ENCODE assay signal across 16 cellular contexts in the genomic region with DNA sequence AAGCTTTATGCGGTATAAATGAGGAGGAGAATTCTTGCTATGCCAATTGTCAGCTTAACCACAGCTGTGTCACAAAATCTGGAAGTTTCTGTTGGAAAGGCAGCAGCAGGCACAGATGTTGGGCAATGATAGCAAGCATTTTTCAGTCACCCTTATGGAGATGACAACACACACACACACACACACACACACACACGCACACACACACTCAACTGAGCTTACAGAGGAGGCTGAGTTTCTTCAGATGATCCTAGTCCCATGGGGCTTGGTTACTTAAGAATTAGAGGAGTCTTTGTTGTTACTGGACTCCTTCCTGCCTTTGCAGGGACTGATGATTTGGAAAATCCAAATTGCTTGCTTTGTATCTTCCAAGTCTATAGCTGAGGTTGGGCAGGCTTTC.
DNase-seq lines count a peak whose midpoint lies in the region; TF ChIP-seq lines count a peak whose summit lies in the region.
"Had no signal": no experiment of that assay in that cellular context is flagged by ENCODE, and none has a peak within 500 bp of the region (broad histone marks: within the 10 kb centered on the region; RNA-seq: fewer than 3 reads in every experiment).

No MANE protein-coding gene starts in this region.

- no peaks in the 10 kb centered on the region for H3K4me1 Mint-ChIP-seq in activated CD4-positive, alpha-beta T cell treated with anti-CD3 and anti-CD28 coated beads, Interleukin-2, amount 10 ng/mL, durations not matched to agents 7 days and 5 days
- no peaks in the 10 kb centered on the region for H3K4me1 Mint-ChIP-seq in activated naive CD4-positive, alpha-beta T cell treated with anti-CD3 and anti-CD28 coated beads, Interleukin-2, amount 10 ng/mL, durations not matched to agents 7 days and 5 days
- H3K4me1 Mint-ChIP-seq in progenitor cell of endocrine pancreas (ENCODE audit: low read depth), result no peaks in the 10 kb centered on the region
- H3K4me1 Mint-ChIP-seq: WTC11 had no signal

- peak; percentile 60 for DNase-seq in GM03348 (ENCODE audit: low spot score)
- DNase-seq in SW480 (ENCODE audit: low spot score), result peak; percentile 7
- peak; percentile 89 for DNase-seq in fibroblast of the aortic adventitia (ENCODE audit: low read depth)
- peak; percentile 99 for DNase-seq in skeletal muscle cell (ENCODE audit: low read depth)
- no peak for DNase-seq in activated CD4-positive, alpha-beta T cell treated with anti-CD3 and anti-CD28 coated beads, Interleukin-2, amount 10 ng/mL, durations not matched to agents 7 days and 5 days
- DNase-seq in activated naive CD4-positive, alpha-beta T cell treated with anti-CD3 and anti-CD28 coated beads, Interleukin-2, amount 10 ng/mL, durations not matched to agents 7 days and 5 days, result no peak
- DNase-seq in progenitor cell of endocrine pancreas (ENCODE audit: low spot score, unreplicated experiment), result no peak
- DNase-seq: activated effector memory CD4-positive, alpha-beta T cell treated with Interleukin-2 at 50 U/mL for 16 hours; CD4-positive, alpha-beta T cell; midbrain; NCI-H1105; NCI-H2171 treated with DMSO at 0.1 percent for 48 hours; transverse colon had no signal

- H3K4me3 Mint-ChIP-seq in activated CD4-positive, alpha-beta T cell treated with anti-CD3 and anti-CD28 coated beads, Interleukin-2, amount 10 ng/mL, durations not matched to agents 7 days and 5 days, result no peak overlapping the region
- H3K4me3 Mint-ChIP-seq in activated naive CD4-positive, alpha-beta T cell treated with anti-CD3 and anti-CD28 coated beads, Interleukin-2, amount 10 ng/mL, durations not matched to agents 7 days and 5 days, result no peak overlapping the region
- H3K4me3 Mint-ChIP-seq in progenitor cell of endocrine pancreas (ENCODE audit: low read depth), result no peak overlapping the region
- H3K4me3 Mint-ChIP-seq: CD4-positive, alpha-beta T cell; WTC11 had no signal

- no peak overlapping the region for H3K27ac Mint-ChIP-seq in activated CD4-positive, alpha-beta T cell treated with anti-CD3 and anti-CD28 coated beads, Interleukin-2, amount 10 ng/mL, durations not matched to agents 7 days and 5 days
- H3K27ac Mint-ChIP-seq in activated naive CD4-positive, alpha-beta T cell treated with anti-CD3 and anti-CD28 coated beads, Interleukin-2, amount 10 ng/mL, durations not matched to agents 7 days and 5 days, result no peak overlapping the region
- H3K27ac Mint-ChIP-seq in progenitor cell of endocrine pancreas, result no peak overlapping the region
- H3K27ac Mint-ChIP-seq: CD4-positive, alpha-beta T cell; WTC11 had no signal

- TF ChIP-seq CTCF in fibroblast of the aortic adventitia (IDR thresholded peaks at IDR 0.05; ENCODE audit: insufficient read depth, low read length), result no peak
- TF ChIP-seq CTCF in progenitor cell of endocrine pancreas (IDR thresholded peaks at IDR 0.05; ENCODE audit: unreplicated experiment), result no peak

- H3K36me3 Mint-ChIP-seq in activated CD4-positive, alpha-beta T cell treated with anti-CD3 and anti-CD28 coated beads, Interleukin-2, amount 10 ng/mL, durations not matched to agents 7 days and 5 days (ENCODE audit: low read depth), result no peaks in the 10 kb centered on the region
- H3K36me3 Mint-ChIP-seq in activated naive CD4-positive, alpha-beta T cell treated with anti-CD3 and anti-CD28 coated beads, Interleukin-2, amount 10 ng/mL, durations not matched to agents 7 days and 5 days, result no peaks in the 10 kb centered on the region
- no peaks in the 10 kb centered on the region for H3K36me3 Mint-ChIP-seq in progenitor cell of endocrine pancreas (ENCODE audit: insufficient read depth)
- H3K36me3 Mint-ChIP-seq: WTC11 had no signal

- POLR2A ChIA-PET in activated CD4-positive, alpha-beta T cell treated with anti-CD3 and anti-CD28 coated beads, Interleukin-2, amount 10 ng/mL, durations not matched to agents 7 days and 5 days (lab: Charles Lee), result no interaction called here

- no peaks in the 10 kb centered on the region for H3K27me3 Mint-ChIP-seq in activated CD4-positive, alpha-beta T cell treated with anti-CD3 and anti-CD28 coated beads, Interleukin-2, amount 10 ng/mL, durations not matched to agents 7 days and 5 days
- no peaks in the 10 kb centered on the region for H3K27me3 Mint-ChIP-seq in activated naive CD4-positive, alpha-beta T cell treated with anti-CD3 and anti-CD28 coated beads, Interleukin-2, amount 10 ng/mL, durations not matched to agents 7 days and 5 days
- no peaks in the 10 kb centered on the region for H3K27me3 Mint-ChIP-seq in progenitor cell of endocrine pancreas
- H3K27me3 Mint-ChIP-seq: CD4-positive, alpha-beta T cell had no signal

- CTCF ChIA-PET in activated CD4-positive, alpha-beta T cell treated with anti-CD3 and anti-CD28 coated beads, Interleukin-2, amount 10 ng/mL, durations not matched to agents 7 days and 5 days (lab: Charles Lee), result no interaction called here
- CTCF ChIA-PET in activated naive CD4-positive, alpha-beta T cell treated with anti-CD3 and anti-CD28 coated beads, Interleukin-2, amount 10 ng/mL, durations not matched to agents 7 days and 5 days (lab: Charles Lee), result no interaction called here

- H3K9me3 Mint-ChIP-seq in activated CD4-positive, alpha-beta T cell treated with anti-CD3 and anti-CD28 coated beads, Interleukin-2, amount 10 ng/mL, durations not matched to agents 7 days and 5 days, result no peaks in the 10 kb centered on the region
- peaks cover 8% of the 10 kb centered on the region for H3K9me3 Mint-ChIP-seq in activated naive CD4-positive, alpha-beta T cell treated with anti-CD3 and anti-CD28 coated beads, Interleukin-2, amount 10 ng/mL, durations not matched to agents 7 days and 5 days
- peaks cover 11% of the 10 kb centered on the region for H3K9me3 Mint-ChIP-seq in progenitor cell of endocrine pancreas (ENCODE audit: low read depth)

- no peak overlapping the region for H3K4me3 ChIP-seq in fibroblast of the aortic adventitia (ENCODE audit: low read depth, low read length)
- no peak overlapping the region for H3K4me3 ChIP-seq in skeletal muscle cell (ENCODE audit: low read depth, low read length)
- H3K4me3 ChIP-seq: coronary artery, heart right ventricle, transverse colon had no signal

Comparison
In these comparisons a context has a peak if more than half of its experiments do, and no peak if none do; other contexts are left out.
1. DNase-seq: peak in GM03348 (single experiment), SW480 (single experiment), fibroblast of the aortic adventitia (single experiment) and skeletal muscle cell (single experiment); none in activated CD4-positive, alpha-beta T cell treated with anti-CD3 and anti-CD28 coated beads, Interleukin-2, amount 10 ng/mL, durations not matched to agents 7 days and 5 days (single experiment), activated naive CD4-positive, alpha-beta T cell treated with anti-CD3 and anti-CD28 coated beads, Interleukin-2, amount 10 ng/mL, durations not matched to agents 7 days and 5 days (single experiment) and progenitor cell of endocrine pancreas (single experiment).